Comparison of ENCODE assay signal across 38 cellular contexts in genomic region chr1:56648546-56648945, GRCh38. TPM values are rescaled to one million over a fixed set of nuclear protein-coding genes. Genes with fewer than 3 reads are reported as not detected.
"Had no signal": no experiment of that assay in that cellular context is flagged by ENCODE, and none has a peak within 500 bp of the region (broad histone marks: within the 10 kb centered on the region; RNA-seq: fewer than 3 reads in every experiment).

No MANE protein-coding gene starts in this region.

- H3K4me3 ChIP-seq: ascending aorta, cardiac muscle cell had no signal

- H3K36me3 ChIP-seq: ascending aorta, cardiac muscle cell had no signal

- H3K4me1 Mint-ChIP-seq: activated T-helper 17 cell treated with anti-CD3 and anti-CD28 coated beads, Interleukin-2, amount 50 U/mL, for 72 hours; central memory CD8-positive, alpha-beta T cell had no signal

- H3K4me1 ChIP-seq: ascending aorta had no signal

- H3K27ac ChIP-seq: ascending aorta, cardiac muscle cell, VCaP had no signal

- H3K4me3 Mint-ChIP-seq: activated B cell treated with CpG ODN at 0.5 μM for 24 hours; activated CD4-positive, alpha-beta memory T cell treated with anti-CD3 and anti-CD28 coated beads for 36 hours; activated CD4-positive, alpha-beta T cell treated with anti-CD3 and anti-CD28 coated beads, Interleukin-2, amount 10 ng/mL, durations not matched to agents 24 days and 14 days; activated CD8-positive, alpha-beta T cell treated with anti-CD3 and anti-CD28 coated beads for 36 hours; activated naive CD4-positive, alpha-beta T cell treated with anti-CD3 and anti-CD28 coated beads for 36 hours; activated naive CD4-positive, alpha-beta T cell treated with anti-CD3 and anti-CD28 coated beads, Interleukin-2, amount 50 U/mL, for 24 hours; activated naive CD8-positive, alpha-beta T cell; activated naive CD8-positive, alpha-beta T cell treated with anti-CD3 and anti-CD28 coated beads, Interleukin-2, amount 10 ng/mL, durations not matched to agents 7 days and 5 days; activated naive CD8-positive, alpha-beta T cell treated with anti-CD3 and anti-CD28 coated beads, Interleukin-2, amount 50 U/mL, for 24 hours; activated T-cell treated with anti-CD3 and anti-CD28 coated beads, Interleukin-2, amount 50 U/mL, for 4 hours; activated T-cell treated with anti-CD3 and anti-CD28 coated beads, Interleukin-2, amount 50 U/mL, for 72 hours; activated T-helper 1 cell treated with anti-CD3 and anti-CD28 coated beads, Interleukin-12 subunit alpha, Interleukin-12 subunit beta, Interleukin-2, Interleukin-4 antibody, amounts not matched to agents 30 ng/mL and 10 ng/mL and 1 ng/mL, durations not matched to agents 14 hours and 24 hours and 36 hours; activated T-helper 17 cell treated with anti-CD3 and anti-CD28 coated beads, Interleukin-2, amount 50 U/mL, for 72 hours; central memory CD8-positive, alpha-beta T cell; T-helper 1 cell treated with Interleukin-12 subunit alpha and Interleukin-12 subunit beta and Interleukin-4 antibody, amounts not matched to agents 30 μg/mL and 1 μg/mL, for 36 hours; T-helper 2 cell treated with Interferon-gamma antibody and Interleukin-4, amounts not matched to agents 5 μg/mL and 100 μg/mL, for 36 hours had no signal

- H3K27me3 ChIP-seq: ascending aorta had no signal

- H3K9me3 ChIP-seq: ascending aorta had no signal

- H3K27ac Mint-ChIP-seq: activated B cell treated with CpG ODN at 0.5 μM for 24 hours; activated CD4-positive, alpha-beta memory T cell treated with anti-CD3 and anti-CD28 coated beads for 36 hours; activated CD4-positive, alpha-beta T cell treated with anti-CD3 and anti-CD28 coated beads, Interleukin-2, amount 10 ng/mL, durations not matched to agents 24 days and 14 days; activated CD8-positive, alpha-beta T cell treated with anti-CD3 and anti-CD28 coated beads for 36 hours; activated naive CD4-positive, alpha-beta T cell treated with anti-CD3 and anti-CD28 coated beads for 36 hours; activated naive CD4-positive, alpha-beta T cell treated with anti-CD3 and anti-CD28 coated beads, Interleukin-2, amount 50 U/mL, for 24 hours; activated naive CD8-positive, alpha-beta T cell; activated naive CD8-positive, alpha-beta T cell treated with anti-CD3 and anti-CD28 coated beads, Interleukin-2, amount 10 ng/mL, durations not matched to agents 7 days and 5 days; activated naive CD8-positive, alpha-beta T cell treated with anti-CD3 and anti-CD28 coated beads, Interleukin-2, amount 50 U/mL, for 24 hours; activated T-cell treated with anti-CD3 and anti-CD28 coated beads, Interleukin-2, amount 50 U/mL, for 72 hours; activated T-helper 1 cell treated with anti-CD3 and anti-CD28 coated beads, Interleukin-12 subunit alpha, Interleukin-12 subunit beta, Interleukin-2, Interleukin-4 antibody, amounts not matched to agents 30 ng/mL and 10 ng/mL and 1 ng/mL, durations not matched to agents 14 hours and 24 hours and 36 hours; activated T-helper 17 cell treated with anti-CD3 and anti-CD28 coated beads, Interleukin-2, amount 50 U/mL, for 72 hours; brain; T-helper 1 cell treated with Interleukin-12 subunit alpha and Interleukin-12 subunit beta and Interleukin-4 antibody, amounts not matched to agents 30 μg/mL and 1 μg/mL, for 36 hours; T-helper 2 cell treated with Interferon-gamma antibody and Interleukin-4, amounts not matched to agents 5 μg/mL and 100 μg/mL, for 36 hours had no signal

- H3K9me3 Mint-ChIP-seq: activated B cell treated with CpG ODN at 0.5 μM for 24 hours; activated CD4-positive, alpha-beta memory T cell treated with anti-CD3 and anti-CD28 coated beads for 36 hours; activated CD4-positive, alpha-beta T cell treated with anti-CD3 and anti-CD28 coated beads, Interleukin-2, amount 10 ng/mL, durations not matched to agents 24 days and 14 days; activated CD8-positive, alpha-beta T cell treated with anti-CD3 and anti-CD28 coated beads for 36 hours; activated naive CD8-positive, alpha-beta T cell treated with anti-CD3 and anti-CD28 coated beads, Interleukin-2, amount 10 ng/mL, durations not matched to agents 7 days and 5 days; activated T-cell treated with anti-CD3 and anti-CD28 coated beads, Interleukin-2, amount 50 U/mL, for 4 hours; activated T-cell treated with anti-CD3 and anti-CD28 coated beads, Interleukin-2, amount 50 U/mL, for 72 hours; activated T-helper 1 cell treated with anti-CD3 and anti-CD28 coated beads, Interleukin-12 subunit alpha, Interleukin-12 subunit beta, Interleukin-2, Interleukin-4 antibody, amounts not matched to agents 30 ng/mL and 10 ng/mL and 1 ng/mL, durations not matched to agents 14 hours and 24 hours and 36 hours; activated T-helper 17 cell treated with anti-CD3 and anti-CD28 coated beads, Interleukin-2, amount 50 U/mL, for 72 hours; central memory CD8-positive, alpha-beta T cell; T-helper 1 cell treated with Interleukin-12 subunit alpha and Interleukin-12 subunit beta and Interleukin-4 antibody, amounts not matched to agents 30 μg/mL and 1 μg/mL, for 36 hours; T-helper 2 cell treated with Interferon-gamma antibody and Interleukin-4, amounts not matched to agents 5 μg/mL and 100 μg/mL, for 36 hours had no signal

- ATAC-seq: activated CD8-positive, alpha-beta T cell treated with anti-CD3 and anti-CD28 coated beads for 36 hours; activated naive CD8-positive, alpha-beta T cell treated with anti-CD3 and anti-CD28 coated beads, Interleukin-2, amount 50 U/mL, for 24 hours; activated T-cell treated with anti-CD3 and anti-CD28 coated beads, Interleukin-2, amount 50 U/mL, for 4 hours; activated T-cell treated with anti-CD3 and anti-CD28 coated beads, Interleukin-2, amount 50 U/mL, for 72 hours; activated T-helper 17 cell treated with anti-CD3 and anti-CD28 coated beads, Interleukin-2, amount 50 U/mL, for 72 hours had no signal

- H3K36me3 Mint-ChIP-seq: activated CD4-positive, alpha-beta memory T cell treated with anti-CD3 and anti-CD28 coated beads for 36 hours; activated naive CD8-positive, alpha-beta T cell had no signal

- DNase-seq: activated B cell treated with CpG ODN at 0.5 μM for 24 hours; activated CD4-positive, alpha-beta memory T cell treated with anti-CD3 and anti-CD28 coated beads for 36 hours; activated CD4-positive, alpha-beta T cell treated with anti-CD3 and anti-CD28 coated beads for 4 hours; activated CD4-positive, alpha-beta T cell treated with anti-CD3 and anti-CD28 coated beads, Interleukin-2, amount 10 ng/mL, durations not matched to agents 24 days and 14 days; activated CD4-positive, alpha-beta T cell treated with anti-CD3 and anti-CD28 coated beads, Interleukin-2, amount 50 U/mL, for 1 hour; activated CD4-positive, alpha-beta T cell treated with anti-CD3 and anti-CD28 coated beads, Interleukin-2, amount 50 U/mL, for 4 hours; activated CD4-positive, CD25-positive, alpha-beta regulatory T cell treated with anti-CD3 and anti-CD28 coated beads, Interleukin-2, amount 50 U/mL, for 72 hours; activated CD8-positive, alpha-beta memory T cell treated with anti-CD3 and anti-CD28 coated beads, Interleukin-2, amount 50 U/mL, for 4 hours; activated CD8-positive, alpha-beta T cell treated with anti-CD3 and anti-CD28 coated beads for 36 hours; activated effector memory CD4-positive, alpha-beta T cell treated with anti-CD3 and anti-CD28 coated beads, Interleukin-2, amount 50 U/mL, for 16 hours; activated gamma-delta T cell treated with Interleukin-2 at 50 U/mL for 16 hours; activated naive CD4-positive, alpha-beta T cell; activated naive CD4-positive, alpha-beta T cell treated with anti-CD3 and anti-CD28 coated beads for 36 hours; activated naive CD8-positive, alpha-beta T cell treated with anti-CD3 and anti-CD28 coated beads, Interleukin-2, amount 10 ng/mL, durations not matched to agents 7 days and 5 days; activated naive CD8-positive, alpha-beta T cell treated with anti-CD3 and anti-CD28 coated beads, Interleukin-2, amount 50 U/mL, for 24 hours; activated T-cell treated with anti-CD3 and anti-CD28 coated beads for 4 hours; activated T-cell treated with anti-CD3 and anti-CD28 coated beads, Interleukin-2, amount 50 U/mL, for 1 hour; activated T-cell treated with anti-CD3 and anti-CD28 coated beads, Interleukin-2, amount 50 U/mL, for 4 hours; activated T-cell treated with anti-CD3 and anti-CD28 coated beads, Interleukin-2, amount 50 U/mL, for 72 hours; amygdala; anterior cingulate cortex; caudate nucleus; cerebellar nuclear complex; T-helper 1 cell; T-helper 2 cell; T-helper 9 cell had no signal

RNA-seq across cellular contexts. Expression of gene PRKAA2, which starts 3.4 kb away (rescaled TPM):
- total RNA-seq: activated B cell treated with CpG ODN at 0.5 μM for 24 hours; activated CD4-positive, alpha-beta memory T cell treated with anti-CD3 and anti-CD28 coated beads for 36 hours; activated CD4-positive, alpha-beta T cell treated with anti-CD3 and anti-CD28 coated beads, Interleukin-2, amount 10 ng/mL, durations not matched to agents 24 days and 14 days; activated CD8-positive, alpha-beta memory T cell treated with anti-CD3 and anti-CD28 coated beads for 36 hours; activated CD8-positive, alpha-beta T cell treated with anti-CD3 and anti-CD28 coated beads for 36 hours; activated naive CD4-positive, alpha-beta T cell treated with anti-CD3 and anti-CD28 coated beads for 36 hours; activated naive CD8-positive, alpha-beta T cell treated with anti-CD3 and anti-CD28 coated beads, Interleukin-2, amount 10 ng/mL, durations not matched to agents 7 days and 5 days; activated T-cell treated with anti-CD3 and anti-CD28 coated beads, Interleukin-2, amount 50 U/mL, for 4 hours; activated T-cell treated with anti-CD3 and anti-CD28 coated beads, Interleukin-2, amount 50 U/mL, for 72 hours; activated T-helper 1 cell treated with anti-CD3 and anti-CD28 coated beads, Interleukin-12 subunit alpha, Interleukin-12 subunit beta, Interleukin-2, Interleukin-4 antibody, amounts not matched to agents 30 ng/mL and 10 ng/mL and 1 ng/mL, durations not matched to agents 14 hours and 24 hours and 36 hours had no signal
